Comparison of ENCODE assay signal across 1 cellular context in genomic region chr10:48683893-48684292, GRCh38.
A peak's percentile ranks its signal among the peaks of the same experiment; 100 is the strongest.
TF ChIP-seq lines count a peak whose summit lies in the region.

No MANE protein-coding gene starts in this region.

TF ChIP-seq in GM12878, 131 proteins besides CTCF, POLR2A, EP300 and RAD21 (continued from another document):
- TF ChIP-seq SMAD1 (IDR thresholded peaks at IDR 0.05; ENCODE audit: low read depth, partially characterized antibody) (peak; percentile 19), ZNF217 (IDR thresholded peaks at IDR 0.05) (no peak), PAX5 (IDR thresholded peaks at IDR 0.05; ENCODE audit: borderline replicate concordance, low read depth, low read length) (peak; percentile 96), BCL11A (IDR thresholded peaks at IDR 0.05; ENCODE audit: low read depth, low read length) (no peak), FOXM1 (IDR thresholded peaks at IDR 0.05; ENCODE audit: low read depth, low read length) (0 out of 2 replicates have a peak, but pooled peaks have one; percentile 31), MLLT1 (IDR thresholded peaks at IDR 0.05) (no peak), MYB (IDR thresholded peaks at IDR 0.05; ENCODE audit: borderline replicate concordance, low read depth, low read length) (no peak), SP1 (IDR thresholded peaks at IDR 0.05; ENCODE audit: low read depth, low read length) (peak; percentile 54), STAT3 (IDR thresholded peaks at IDR 0.05; ENCODE audit: low read depth, low read length) (no peak)
